Comparison of ENCODE assay signal across 16 cellular contexts in genomic region chr5:177609076-177610059, GRCh38. TPM values are rescaled to one million over a fixed set of nuclear protein-coding genes. Genes with fewer than 3 reads are reported as not detected.
DNase-seq lines count a peak whose midpoint lies in the region; ATAC-seq and TF ChIP-seq lines count a peak whose summit lies in the region.
"Had no signal": no experiment of that assay in that cellular context is flagged by ENCODE, and none has a peak within 500 bp of the region (broad histone marks: within the 10 kb centered on the region; RNA-seq: fewer than 3 reads in every experiment).

No MANE protein-coding gene starts in this region.

- H2BK15ac ChIP-seq in IMR-90 (ENCODE audit: low read depth, low read length): no peak overlapping the region

- dilution Hi-C loops in IMR-90 (cut with HindIII; ENCODE audit: low sequenced_read_pairs, unreplicated experiment): no loop called here

- H3K23ac ChIP-seq in IMR-90 (ENCODE audit: low read depth, low read length): no peak overlapping the region

- H2AK9ac ChIP-seq in IMR-90 (replicated peaks; ENCODE audit: low read depth, low read length, poor library complexity): no peak overlapping the region

- H4K8ac ChIP-seq in IMR-90 (ENCODE audit: low read depth in 2 of 2, low read length in 2 of 2): no peak overlapping the region

- 87% methylated on average over 4 of the region's 21 CpGs; no CpG with 5 or more reads in 1 of the 2 experiments for WGBS in IMR-90 (ENCODE audit: extremely low coverage in 2 of 2, insufficient read length in 1 of 2), 2 experiments

- H3K56ac ChIP-seq in IMR-90 (ENCODE audit: extremely low read depth, insufficient read depth, low read length): no peak overlapping the region

- H3K4me2 ChIP-seq in IMR-90 (ENCODE audit: low read depth, low read length): no peak overlapping the region

- peaks cover 0 to 6% of the 10 kb centered on the region in 2 experiments; a peak in 1 of 4 replicates for H3K79me1 ChIP-seq in IMR-90 (ENCODE audit: low read depth in 1 of 2, low read length in 2 of 2)

- H3K4ac ChIP-seq in IMR-90 (ENCODE audit: low read depth, low read length): no peak overlapping the region

- POLR2A ChIA-PET in IMR-90 (lab: Charles Lee; ENCODE audit: unreplicated experiment): no interaction called here

- CTCF ChIA-PET in IMR-90 (lab: Yijun Ruan, JAX): no interaction called here

- H3K9me3 Mint-ChIP-seq in effector memory CD8-positive, alpha-beta T cell: no peaks in the 10 kb centered on the region
- no peaks in the 10 kb centered on the region for H3K9me3 Mint-ChIP-seq in stimulated activated naive CD8-positive, alpha-beta T cell treated with anti-CD3 and anti-CD28 coated beads, Interleukin-15, amount 100 ng/mL, for 72 hours

- peaks cover 13% of the 10 kb centered on the region for H3K36me3 Mint-ChIP-seq in effector memory CD8-positive, alpha-beta T cell (ENCODE audit: insufficient read depth)

- TF ChIP-seq CTCF in IMR-90 (conservative IDR thresholded peaks at IDR 0.05; ENCODE audit: low read depth, low read length) (no peak), GM13976 (IDR thresholded peaks at IDR 0.05; ENCODE audit: borderline replicate concordance, control extremely low read depth, extremely low read depth, insufficient read depth, missing control alignments) (no peak)

- no peak for ATAC-seq in IMR-90 (ENCODE audit: low read depth)
- ATAC-seq in effector memory CD8-positive, alpha-beta T cell (replicated peaks): peak; percentile 22
- ATAC-seq in stimulated activated naive CD8-positive, alpha-beta T cell treated with anti-CD3 and anti-CD28 coated beads, Interleukin-15, amount 100 ng/mL, for 72 hours: no peak
- ATAC-seq: HCT116, PC-3 had no signal

- no peak overlapping the region for H3K9ac ChIP-seq in IMR-90 (ENCODE audit: low read depth, low read length)

- H3K4me3 Mint-ChIP-seq in effector memory CD8-positive, alpha-beta T cell: no peak overlapping the region
- no peak overlapping the region for H3K4me3 Mint-ChIP-seq in stimulated activated naive CD8-positive, alpha-beta T cell treated with anti-CD3 and anti-CD28 coated beads, Interleukin-15, amount 100 ng/mL, for 72 hours

- H3K18ac ChIP-seq in IMR-90 (ENCODE audit: low read depth, low read length): no peak overlapping the region

- in situ Hi-C loops in IMR-90 (cut with MboI; ENCODE audit: low sequenced_read_pairs): loop anchor here (10.0 to 25.0 kb wide), 2 partner anchors 453 to 545 kb away; partner anchors contain the start of gene NHP2
- in situ Hi-C loops in GM13976 (cut with MboI; ENCODE audit: low sequenced_read_pairs, unreplicated experiment): loop anchor here (25.0 kb wide), 1 partner anchor 453 kb away; no protein-coding TSS in a partner anchor

- H3K4me1 Mint-ChIP-seq in effector memory CD8-positive, alpha-beta T cell (ENCODE audit: low read depth in 2 of 2): peaks cover 16 to 17% of the 10 kb centered on the region in 2 donors
- H3K4me1 Mint-ChIP-seq in stimulated activated naive CD8-positive, alpha-beta T cell treated with anti-CD3 and anti-CD28 coated beads, Interleukin-15, amount 100 ng/mL, for 72 hours: peaks cover 30% of the 10 kb centered on the region

- peaks cover 3% of the 10 kb centered on the region; the same call in 1 of the 2 replicates for H3K9me1 ChIP-seq in IMR-90 (ENCODE audit: insufficient read depth, low read length)

- no peak overlapping the region for H3K4me3 ChIP-seq in IMR-90 (ENCODE audit: insufficient read depth, low read depth, low read length)

- H4K20me1 ChIP-seq in IMR-90 (ENCODE audit: insufficient read depth, low read length): peaks cover 5% of the 10 kb centered on the region; the same call in 1 of the 2 replicates

- peak overlapping the region; percentile 23 for H2AFZ ChIP-seq in IMR-90 (replicated peaks; ENCODE audit: low read length, poor library complexity)

- no peaks in the 10 kb centered on the region for H3K27me3 Mint-ChIP-seq in effector memory CD8-positive, alpha-beta T cell
- H3K27me3 Mint-ChIP-seq in stimulated activated naive CD8-positive, alpha-beta T cell treated with anti-CD3 and anti-CD28 coated beads, Interleukin-15, amount 100 ng/mL, for 72 hours: no peaks in the 10 kb centered on the region

- intact Hi-C loops in IMR-90 (cut with micrococcal nuclease): loop anchor here (10.0 kb wide), 1 partner anchor 555 kb away; no protein-coding TSS in a partner anchor
- intact Hi-C loops in posterior vena cava (cut with DNase I): no loop called here

- no peak overlapping the region for H4K5ac ChIP-seq in IMR-90 (ENCODE audit: low read depth, low read length)

- no TSS peak for BruUV-seq in IMR-90 (replicated peaks; lab: Mats Ljungman, UMichigan)

- H3K27ac Mint-ChIP-seq in effector memory CD8-positive, alpha-beta T cell: no peak overlapping the region
- no peak overlapping the region for H3K27ac Mint-ChIP-seq in stimulated activated naive CD8-positive, alpha-beta T cell treated with anti-CD3 and anti-CD28 coated beads, Interleukin-15, amount 100 ng/mL, for 72 hours

- H2AK5ac ChIP-seq in IMR-90 (ENCODE audit: low read depth, low read length): no peak overlapping the region

- no peaks in the 10 kb centered on the region for H3K4me1 ChIP-seq in IMR-90 (ENCODE audit: control insufficient read depth, insufficient read depth, low read length)
- H3K4me1 ChIP-seq: Caco-2 had no signal

- no peak overlapping the region for H2BK20ac ChIP-seq in IMR-90 (ENCODE audit: low read depth, low read length)

- peak; percentile 1 for DNase-seq in ELF-1 (ENCODE audit: low read depth, low spot score)
- DNase-seq in IMR-90: no peak
- DNase-seq in effector memory CD8-positive, alpha-beta T cell: no peak
- DNase-seq in posterior vena cava (ENCODE audit: low spot score): peak; percentile 80
- DNase-seq in stimulated activated naive CD8-positive, alpha-beta T cell treated with anti-CD3 and anti-CD28 coated beads, Interleukin-15, amount 100 ng/mL, for 72 hours: no peak
- DNase-seq in GM13976 (ENCODE audit: low spot score): no peak
- no peak for DNase-seq in KG1 (lab: John Stamatoyannopoulos, UW)
- DNase-seq in NCI-H345 treated with DMSO at 0.1 percent for 48 hours (lab: John Stamatoyannopoulos, UW; ENCODE audit: unreplicated experiment): no peak
- DNase-seq: Caco-2, DMS153, KBM-7, NCI-H1436 treated with DMSO at 0.1 percent for 48 hours, NCI-H2081, NCI-H524, PC-3 had no signal

- H4K91ac ChIP-seq in IMR-90 (ENCODE audit: insufficient read depth, low read depth, low read length): no peak overlapping the region

- H3K27me3 ChIP-seq in IMR-90 (ENCODE audit: control insufficient read depth, insufficient read depth, low read length): no peaks in the 10 kb centered on the region

- no peak overlapping the region for H3K14ac ChIP-seq in IMR-90 (replicated peaks; ENCODE audit: low read depth, low read length)

- peaks cover 27% of the 10 kb centered on the region; the same call in 1 of the 2 replicates for H3K36me3 ChIP-seq in IMR-90 (ENCODE audit: control insufficient read depth, insufficient read depth, low read length)

- no peak for TF ChIP-seq RAD21 in IMR-90 (IDR thresholded peaks at IDR 0.05; ENCODE audit: low read length)

- no peak for TF ChIP-seq POLR2A in IMR-90 (IDR thresholded peaks at IDR 0.05; ENCODE audit: low read depth, low read length)

- H3K9me3 ChIP-seq in IMR-90 (ENCODE audit: control insufficient read depth, insufficient read depth, low read length): no peaks in the 10 kb centered on the region
- H3K9me3 ChIP-seq: Caco-2 had no signal

- H2BK120ac ChIP-seq in IMR-90 (ENCODE audit: low read depth, low read length): no peak overlapping the region

- no peak overlapping the region for H3K27ac ChIP-seq in IMR-90 (ENCODE audit: insufficient read depth, low read length)

- H2BK5ac ChIP-seq in IMR-90 (ENCODE audit: low read depth, low read length, poor library complexity, severe bottlenecking): no peak overlapping the region

TF ChIP-seq in IMR-90, 13 proteins besides CTCF, POLR2A, EP300 and RAD21:
- TF ChIP-seq MAZ (IDR thresholded peaks at IDR 0.05; ENCODE audit: borderline replicate concordance, low read depth, low read length) (no peak), BHLHE40 (IDR thresholded peaks at IDR 0.05; ENCODE audit: low read depth, low read length) (no peak), RFX5 (IDR thresholded peaks at IDR 0.05; ENCODE audit: low read depth, low read length) (no peak), FOS (IDR thresholded peaks at IDR 0.05; ENCODE audit: low read depth, low read length) (no peak), NFE2L2 (IDR thresholded peaks at IDR 0.05; ENCODE audit: low read depth, low read length) (no peak), RCOR1 (IDR thresholded peaks at IDR 0.05; ENCODE audit: insufficient replicate concordance, low read length) (no peak), CHD1 (IDR thresholded peaks at IDR 0.05; ENCODE audit: low read depth, low read length) (no peak), MAFK (IDR thresholded peaks at IDR 0.05; ENCODE audit: low read depth, low read length) (no peak), CEBPB (IDR thresholded peaks at IDR 0.05; ENCODE audit: low read depth, low read length) (no peak), ELK1 (IDR thresholded peaks at IDR 0.05; ENCODE audit: borderline replicate concordance, low read depth, low read length) (no peak), SMC3 (IDR thresholded peaks at IDR 0.05; ENCODE audit: low read depth, low read length) (no peak)

RNA-seq across cellular contexts. Expression of gene B4GALT7, which starts 9.4 kb away (rescaled TPM):
- total RNA-seq in IMR-90 (2012; rRNA removed) (28.6 and 29.2 TPM in 2 replicates), posterior vena cava (10 to 100 TPM; 17.1 to 17.6 TPM)
- polyA plus RNA-seq in IMR-90 (2012; rRNA removed): 79.6 and 80.5 TPM in 2 replicates
- 34.0 and 96.9 TPM in 2 replicates for polyA plus RNA-seq in IMR-90 (2012; cell fraction: cytosol; rRNA removed)
- 107 and 272 TPM in 2 replicates for polyA plus RNA-seq in IMR-90 (2012; cell fraction: nucleus; rRNA removed; ENCODE audit: low replicate concordance)

RNA-seq across cellular contexts. Expression of gene TMED9, which starts 17.4 kb away (rescaled TPM):
- total RNA-seq in IMR-90 (2012; rRNA removed) (123 and 142 TPM in 2 replicates), posterior vena cava (100 to 1,000 TPM; 117 TPM)
- polyA plus RNA-seq in IMR-90 (2012; rRNA removed): 269 and 357 TPM in 2 replicates
- 258 and 428 TPM in 2 replicates for polyA plus RNA-seq in IMR-90 (2012; cell fraction: cytosol; rRNA removed)
- polyA plus RNA-seq in IMR-90 (2012; cell fraction: nucleus; rRNA removed; ENCODE audit: low replicate concordance): 81.0 and 128 TPM in 2 replicates

RNA-seq across cellular contexts. Expression of gene FAM193B, which starts 55.0 kb away (rescaled TPM):
- 8.1 and 9.5 TPM in 2 replicates for total RNA-seq in IMR-90 (2012; rRNA removed)
- 51.4 and 52.2 TPM in 2 replicates for polyA plus RNA-seq in IMR-90 (2012; rRNA removed)
- 21.3 and 26.2 TPM in 2 replicates for polyA plus RNA-seq in IMR-90 (2012; cell fraction: cytosol; rRNA removed)
- 386 and 448 TPM in 2 replicates for polyA plus RNA-seq in IMR-90 (2012; cell fraction: nucleus; rRNA removed; ENCODE audit: low replicate concordance)
- 10 to 100 TPM; 33.6 to 36.5 TPM for total RNA-seq in posterior vena cava

Comparison
In these comparisons a context has a peak if more than half of its experiments do, and no peak if none do; other contexts are left out.
1. DNase-seq: peak in ELF-1 (single experiment) and posterior vena cava (single experiment); none in IMR-90 (single experiment), effector memory CD8-positive, alpha-beta T cell (0 of 3), stimulated activated naive CD8-positive, alpha-beta T cell treated with anti-CD3 and anti-CD28 coated beads, Interleukin-15, amount 100 ng/mL, for 72 hours (0 of 2), GM13976 (single experiment), KG1 (single experiment) and NCI-H345 treated with DMSO at 0.1 percent for 48 hours (single experiment).